1 cellular context compared by ENCODE assay signal in genomic region chr16:912684-913613, GRCh38.
A peak's percentile ranks its signal among the peaks of the same experiment; 100 is the strongest.
TF ChIP-seq lines count a peak whose summit lies in the region.

No MANE protein-coding gene starts in this region.

TF ChIP-seq in HepG2, 621 proteins besides CTCF, POLR2A, EP300 and RAD21 (continued from another document and continues in another):
- no peak for TF ChIP-seq PLSCR1 (CRISPR knock-in tag; IDR thresholded peaks at IDR 0.05; ENCODE audit: borderline replicate concordance)
- TF ChIP-seq PAWR (CRISPR knock-in tag; IDR thresholded peaks at IDR 0.05; ENCODE audit: borderline replicate concordance), result no peak
- TF ChIP-seq ZNF563 (CRISPR knock-in tag; IDR thresholded peaks at IDR 0.05), result peak; percentile 100
- TF ChIP-seq ZNF547 (CRISPR knock-in tag; IDR thresholded peaks at IDR 0.05), result 0 out of 2 replicates have a peak, but pooled peaks have one; percentile 35
- peak; percentile 47; the same call in 1 of the 2 replicates for TF ChIP-seq ZNF331 (CRISPR knock-in tag; IDR thresholded peaks at IDR 0.05)
- peak; percentile 66 for TF ChIP-seq HNF1B (CRISPR knock-in tag; IDR thresholded peaks at IDR 0.05)
- no peak for TF ChIP-seq NFYC (CRISPR knock-in tag; IDR thresholded peaks at IDR 0.05)
- no peak for TF ChIP-seq ZBTB40 (IDR thresholded peaks at IDR 0.05)
- no peak for TF ChIP-seq ZBTB40 (CRISPR knock-in tag; IDR thresholded peaks at IDR 0.05)
- TF ChIP-seq NR2F6 (IDR thresholded peaks at IDR 0.05), result peak; percentile 88
- peak; percentile 98 for TF ChIP-seq NR2F6 (CRISPR knock-in tag; IDR thresholded peaks at IDR 0.05)
- TF ChIP-seq SMARCE1 (IDR thresholded peaks at IDR 0.05; ENCODE audit: borderline replicate concordance), result no peak
- no peak; the same call in 1 of the 2 replicates for TF ChIP-seq RELA (CRISPR knock-in tag; IDR thresholded peaks at IDR 0.05)
- TF ChIP-seq ZNF326 (CRISPR knock-in tag; IDR thresholded peaks at IDR 0.05; ENCODE audit: borderline replicate concordance), result no peak
- peak; percentile 62; the same call in 1 of the 2 replicates for TF ChIP-seq ZNF552 (CRISPR knock-in tag; IDR thresholded peaks at IDR 0.05; ENCODE audit: borderline replicate concordance)
- TF ChIP-seq SIX1 (CRISPR knock-in tag; IDR thresholded peaks at IDR 0.05; ENCODE audit: borderline replicate concordance), result peak; percentile 13; the same call in 1 of the 2 replicates
- TF ChIP-seq ETV5 (CRISPR knock-in tag; IDR thresholded peaks at IDR 0.05; ENCODE audit: borderline replicate concordance), result peak; percentile 44
- TF ChIP-seq MLX (CRISPR knock-in tag; IDR thresholded peaks at IDR 0.05), result peak; percentile 89
- TF ChIP-seq ZSCAN9 (CRISPR knock-in tag; IDR thresholded peaks at IDR 0.05; ENCODE audit: borderline replicate concordance), result peak; percentile 83; the same call in 1 of the 2 replicates
- TF ChIP-seq ZC3H4 (CRISPR knock-in tag; IDR thresholded peaks at IDR 0.05; ENCODE audit: borderline replicate concordance), result no peak
- no peak for TF ChIP-seq CEBPZ (IDR thresholded peaks at IDR 0.05; ENCODE audit: low read length)
- no peak; a peak in 1 of 4 replicates for TF ChIP-seq REST (IDR thresholded peaks at IDR 0.05; ENCODE audit: borderline replicate concordance in 1 of 2, low read depth in 1 of 2, low read length in 2 of 2)
- peak; percentile 82; the same call in 1 of the 2 replicates for TF ChIP-seq ZNF234 (CRISPR knock-in tag; conservative IDR thresholded peaks at IDR 0.05)
- no peak for TF ChIP-seq PAF1 (CRISPR knock-in tag; IDR thresholded peaks at IDR 0.05)
- peak; percentile 20; the same call in 1 of the 2 replicates for TF ChIP-seq ZNF263 (CRISPR knock-in tag; IDR thresholded peaks at IDR 0.05)
- no peak for TF ChIP-seq ZNF530 (CRISPR knock-in tag; IDR thresholded peaks at IDR 0.05; ENCODE audit: low read depth)
- TF ChIP-seq GABPB1 (CRISPR knock-in tag; IDR thresholded peaks at IDR 0.05), result peak; percentile 74; the same call in 1 of the 2 replicates
- TF ChIP-seq ZHX1 (CRISPR knock-in tag; IDR thresholded peaks at IDR 0.05; ENCODE audit: low read depth), result peak; percentile 88
- 0 out of 2 replicates have a peak, but pooled peaks have one; percentile 54 for TF ChIP-seq ZNF124 (CRISPR knock-in tag; IDR thresholded peaks at IDR 0.05)
- peak; percentile 74; the same call in 1 of the 2 replicates for TF ChIP-seq YEATS4 (CRISPR knock-in tag; IDR thresholded peaks at IDR 0.05; ENCODE audit: borderline replicate concordance)
- TF ChIP-seq DR1 (CRISPR knock-in tag; IDR thresholded peaks at IDR 0.05), result no peak
